ENCODE assay signal across 1 cellular context in genomic region chr11:70129051-70129592, GRCh38.
TF ChIP-seq lines count a peak whose summit lies in the region.

No MANE protein-coding gene starts in this region.

TF ChIP-seq in WTC11, 78 proteins besides CTCF, POLR2A, EP300 and RAD21:
- no peak for TF ChIP-seq IRF1 (CRISPR knock-in tag; IDR thresholded peaks at IDR 0.05)
- TF ChIP-seq KAT7 (CRISPR knock-in tag; IDR thresholded peaks at IDR 0.05; ENCODE audit: borderline replicate concordance): no peak
- no peak for TF ChIP-seq OVOL2 (CRISPR knock-in tag; IDR thresholded peaks at IDR 0.05; ENCODE audit: borderline replicate concordance)
- TF ChIP-seq ZNF416 (CRISPR knock-in tag; IDR thresholded peaks at IDR 0.05): no peak
- no peak for TF ChIP-seq STAT6 (CRISPR knock-in tag; conservative IDR thresholded peaks at IDR 0.05; ENCODE audit: low read depth)
- TF ChIP-seq SP1 (CRISPR knock-in tag; conservative IDR thresholded peaks at IDR 0.05): no peak
- no peak for TF ChIP-seq CREB1 (CRISPR knock-in tag; IDR thresholded peaks at IDR 0.05)
- peak; percentile 75 for TF ChIP-seq USF2 (CRISPR knock-in tag; IDR thresholded peaks at IDR 0.05)
- TF ChIP-seq ZNF263 (CRISPR knock-in tag; IDR thresholded peaks at IDR 0.05; ENCODE audit: low read depth): no peak
- TF ChIP-seq CDX4 (CRISPR knock-in tag; IDR thresholded peaks at IDR 0.05; ENCODE audit: borderline replicate concordance): no peak
- peak; percentile 45 for TF ChIP-seq USF1 (CRISPR knock-in tag; IDR thresholded peaks at IDR 0.05)
- no peak for TF ChIP-seq SOX15 (CRISPR knock-in tag; IDR thresholded peaks at IDR 0.05)
